In genomic region chr17:35333578-35333977, GRCh38 we compare ENCODE assay signal across 7 cellular contexts. TPM values are rescaled to one million over a fixed set of nuclear protein-coding genes. Genes with fewer than 3 reads are reported as not detected.
DNase-seq lines count a peak whose midpoint lies in the region; FAIRE-seq and TF ChIP-seq lines count a peak whose summit lies in the region.
"Not testable (repeated sequence)": the region's sequence is repeated elsewhere in the genome, so short reads cannot be mapped to it uniquely, and the experiment has no call there.
"Had no signal": no experiment of that assay in that cellular context is flagged by ENCODE, and none has a peak within 500 bp of the region (broad histone marks: within the 10 kb centered on the region; RNA-seq: fewer than 3 reads in every experiment).

No MANE protein-coding gene starts in this region.

- not testable (repeated sequence) for H3K9me2 ChIP-seq in hepatocyte (replicated peaks; ENCODE audit: insufficient read depth)

- not testable (repeated sequence) for H2BK15ac ChIP-seq in H9 (ENCODE audit: low read depth, low read length); H1 (ENCODE audit: low read length)

- H3K4me1 Mint-ChIP-seq in H9, result not testable (repeated sequence)

- H3T11ph ChIP-seq in H9 (ENCODE audit: low read length), result not testable (repeated sequence)

- H3K27ac Mint-ChIP-seq in H9, result not testable (repeated sequence)

- not testable (repeated sequence) for H3K27ac ChIP-seq in BLaER1; H9 (ENCODE audit: insufficient read length, low read depth, low read length); H1 (ENCODE audit: low read depth, low read length); hepatocyte

- H2BK12ac ChIP-seq in H9 (ENCODE audit: insufficient read length, low read depth, low read length); H1 (ENCODE audit: low read depth, low read length): not testable (repeated sequence)

- not testable (repeated sequence) for H3K9me3 ChIP-seq in BLaER1; H9 (ENCODE audit: control insufficient read depth, low read depth, low read length); H1 (ENCODE audit: insufficient read depth in 2 of 2, low read depth in 1 of 2, low read length in 1 of 2); hepatocyte (ENCODE audit: low read depth)

- H3K56ac ChIP-seq in H9 (ENCODE audit: insufficient read length, low read depth, low read length); H1 (replicated peaks; ENCODE audit: insufficient read length, low read depth, low read length): not testable (repeated sequence)

- not testable (repeated sequence) for H3K23me2 ChIP-seq in H9 (ENCODE audit: insufficient read length, low read depth, low read length, poor library complexity, severe bottlenecking); H1 (ENCODE audit: low read depth, low read length)

- not testable (repeated sequence) for TF ChIP-seq RAD21 in H1 (IDR thresholded peaks at IDR 0.05 in 1 of 2, conservative IDR thresholded peaks at IDR 0.05 in 1 of 2; ENCODE audit: low read depth in 2 of 2, low read length in 2 of 2)

- POLR2A ChIA-PET in H1 (lab: Charles Lee; ENCODE audit: partially characterized antibody), result interaction anchor here (0.6 kb wide), 1 partner anchor 34 kb away, joined by 3 read pairs; no protein-coding TSS in a partner anchor

- not testable (repeated sequence) for H3K4ac ChIP-seq in H9 (ENCODE audit: low read depth, low read length); H1 (replicated peaks; ENCODE audit: insufficient read length, low read depth, low read length)

- H3K9me3 Mint-ChIP-seq in H9, result not testable (repeated sequence)

- H3K27me3 Mint-ChIP-seq in H9 (ENCODE audit: low read depth), result not testable (repeated sequence)

- not testable (repeated sequence) for H3K36me3 Mint-ChIP-seq in H9 (ENCODE audit: insufficient read depth in 1 of 3, low read depth in 3 of 3)

- H4K5ac ChIP-seq in H9 (ENCODE audit: insufficient read length, low read depth, low read length); H1 (ENCODE audit: insufficient read length, low read depth, low read length): not testable (repeated sequence)

- TF ChIP-seq CTCF in H9 (conservative IDR thresholded peaks at IDR 0.05); H1 (IDR thresholded peaks at IDR 0.05; ENCODE audit: control extremely low read depth in 1 of 3, insufficient read depth in 1 of 3, low read depth in 1 of 3, low read length in 3 of 3); hepatocyte (IDR thresholded peaks at IDR 0.05; ENCODE audit: poor library complexity): not testable (repeated sequence)

- CTCF ChIA-PET in H1 (lab: Charles Lee; ENCODE audit: partially characterized antibody), result interaction anchor here (0.6 to 1.6 kb wide), 2 partner anchors 20 to 169 kb away, joined by 3 to 4 read pairs; no protein-coding TSS in a partner anchor

- not testable (repeated sequence) for H2BK120ac ChIP-seq in H9 (ENCODE audit: low read depth, low read length, poor library complexity, severe bottlenecking); H1 (replicated peaks; ENCODE audit: low read depth, low read length)

- not testable (repeated sequence) for TF ChIP-seq EP300 in H1 (IDR thresholded peaks at IDR 0.05; ENCODE audit: borderline replicate concordance in 1 of 2, low read depth in 2 of 2, low read length in 2 of 2)

- H3K4me3 ChIP-seq in BLaER1; H1 (ENCODE audit: extremely low read depth in 1 of 4, insufficient read depth in 2 of 4, low read depth in 3 of 4, low read length in 4 of 4); hepatocyte: not testable (repeated sequence)

- not testable (repeated sequence) for H3K18ac ChIP-seq in H9 (ENCODE audit: insufficient read length, low read depth, low read length); H1 (ENCODE audit: extremely low read depth, low read length)

- not testable (repeated sequence) for TF ChIP-seq POLR2A in H1 (IDR thresholded peaks at IDR 0.05; ENCODE audit: control extremely low read depth in 1 of 2, low read depth in 2 of 2, low read length in 2 of 2)

- not testable (repeated sequence) for FAIRE-seq in H1 (lab: Jason Lieb, UNC)

- peak overlapping the region; percentile 43 for H3K4me2 ChIP-seq in BLaER1
- not testable (repeated sequence) for H3K4me2 ChIP-seq in H9 (ENCODE audit: insufficient read depth, insufficient read length, low read length); H1 (ENCODE audit: insufficient read depth in 1 of 2, low read depth in 2 of 2, low read length in 2 of 2); hepatocyte

- not testable (repeated sequence) for H4K91ac ChIP-seq in H9 (ENCODE audit: insufficient read length, low read depth, low read length); H1 (replicated peaks; ENCODE audit: insufficient read length, low read length)

- not testable (repeated sequence) for H3K14ac ChIP-seq in H9 (ENCODE audit: insufficient read depth, low read length); H1 (ENCODE audit: insufficient read length)

- not testable (repeated sequence) for H2BK5ac ChIP-seq in H9 (ENCODE audit: insufficient read length, low read length); H1 (ENCODE audit: low read depth, low read length)

- H3K4me3 Mint-ChIP-seq in H9, result not testable (repeated sequence)

- not testable (repeated sequence) for H3K23ac ChIP-seq in H9 (ENCODE audit: insufficient read length, low read depth, low read length); H1 (ENCODE audit: insufficient read length)

- not testable (repeated sequence) for H3K79me2 ChIP-seq in H9 (ENCODE audit: insufficient read depth, low read length); H1 (ENCODE audit: control insufficient read depth in 1 of 2, insufficient read depth in 2 of 2, low read length in 2 of 2); hepatocyte

- not testable (repeated sequence) for H4K20me1 ChIP-seq in BLaER1; H9 (ENCODE audit: control insufficient read depth, insufficient read depth, insufficient read length); H1 (replicated peaks in 1 of 2; ENCODE audit: control insufficient read depth in 1 of 2, insufficient read depth in 2 of 2, low read length in 2 of 2); hepatocyte (ENCODE audit: insufficient read depth, poor library complexity, severe bottlenecking)

- H3K9ac ChIP-seq in BLaER1; H9 (ENCODE audit: extremely low read depth, insufficient read length, low read length); H1 (replicated peaks in 1 of 4; ENCODE audit: extremely low read depth in 1 of 4, low read depth in 3 of 4, low read length in 3 of 4): not testable (repeated sequence)

- not testable (repeated sequence) for H3K36me3 ChIP-seq in BLaER1; H1 (ENCODE audit: control insufficient read depth in 2 of 4, insufficient read depth in 4 of 4, low read length in 3 of 4); hepatocyte (replicated peaks; ENCODE audit: insufficient read depth, low read depth)

- peaks cover 12% of the 10 kb centered on the region for H3K4me1 ChIP-seq in BLaER1
- not testable (repeated sequence) for H3K4me1 ChIP-seq in H9 (ENCODE audit: insufficient read depth, low read length); H1 (replicated peaks in 1 of 4; ENCODE audit: control insufficient read depth in 3 of 4, insufficient read depth in 4 of 4, low read length in 3 of 4); hepatocyte (ENCODE audit: insufficient read depth)

- H3K79me1 ChIP-seq in H9 (ENCODE audit: insufficient read depth, low read depth, low read length, poor library complexity, severe bottlenecking); H1 (ENCODE audit: low read depth, low read length): not testable (repeated sequence)

- H2BK20ac ChIP-seq in H9 (ENCODE audit: low read depth, low read length, poor library complexity, severe bottlenecking); H1 (ENCODE audit: low read length): not testable (repeated sequence)

- not testable (repeated sequence) for H2AK5ac ChIP-seq in H9 (ENCODE audit: insufficient read length, low read length); H1 (ENCODE audit: low read depth, low read length)

- not testable (repeated sequence) for H4K8ac ChIP-seq in H9 (replicated peaks; ENCODE audit: insufficient read length, low read depth, low read length); H1 (ENCODE audit: extremely low read depth, insufficient read depth, low read length)

- DNase-seq in ELF-1 (ENCODE audit: low read depth, low spot score) (peak; percentile 26), H9 (peak; percentile 34), hepatocyte (ENCODE audit: low spot score) (peak; percentile 29)
- not testable (repeated sequence) for DNase-seq in H1 (ENCODE audit: low read depth in 1 of 2, low spot score in 2 of 2)

- not testable (repeated sequence) for H2AFZ ChIP-seq in H9 (ENCODE audit: low read length); H1 (ENCODE audit: low read length); hepatocyte

- no CpG with 5 or more reads among the region's 5 CpGs for WGBS in H9 (ENCODE audit: extremely low coverage, insufficient read length, low lambda C conversion rate)
- 60% methylated on average over 5 of the region's 5 CpGs; no CpG with 5 or more reads in 1 of the 2 experiments for WGBS in H1 (ENCODE audit: extremely low coverage in 1 of 2, insufficient coverage in 1 of 2, insufficient read length in 1 of 2, insufficient replicate concordance in 2 of 2, low coverage in 1 of 2, low lambda C conversion rate in 2 of 2, missing lambda C conversion rate in 1 of 2), 2 experiments
- 72% methylated on average over 5 of the region's 5 CpGs for WGBS in hepatocyte (ENCODE audit: low lambda C conversion rate, missing lambda C conversion rate)

- H3K27me3 ChIP-seq in BLaER1; H9 (ENCODE audit: insufficient read depth, low read length); H1 (replicated peaks in 1 of 4; ENCODE audit: control insufficient read depth in 3 of 4, extremely low read depth in 1 of 4, insufficient read depth in 3 of 4, low read length in 3 of 4); hepatocyte: not testable (repeated sequence)

RNA-seq across cellular contexts. Expression of gene SLFN11, which starts 39.8 kb away (rescaled TPM):
- total RNA-seq in H9 (2021) (0.55 and 0.90 TPM in 2 replicates), hepatocyte (6.3 and 8.3 TPM in 2 replicates)
- total RNA-seq in H1 (2021; fragmentation: NEBNext Ultra II Directional; extraction: Animal tissue kit (Norgen Biotek cat#: 25700)), result 0.27 and 0.28 TPM in 2 replicates
- polyA plus RNA-seq in H1 (2011; rRNA removed) (0.09 and 0.11 TPM in 2 replicates), hepatocyte (1.4 and 2.5 TPM in 2 replicates)
- 0.12 TPM for polyA plus RNA-seq in H1 (2011; cell fraction: cytosol; rRNA removed)
- 0.04 TPM for polyA plus RNA-seq in H1 (2011; cell fraction: nucleus; rRNA removed)
- polyA plus RNA-seq in H1 (2012, experiment 1 of 2), result 0.19 to 0.31 TPM (median 0.22 TPM) in 4 replicates
- polyA plus RNA-seq in H1 (2012, experiment 2 of 2), result 0.03 TPM
- polyA plus RNA-seq in H1 (2013, experiment 1 of 2), result 0.10 TPM
- polyA plus RNA-seq in H1 (2013, experiment 2 of 2), result 0.07 TPM
- 0.09 and 0.34 TPM in 2 replicates for polyA minus RNA-seq in H1 (2011; rRNA and poly(A)+ RNA removed)
- polyA minus RNA-seq in H1 (2011; cell fraction: cytosol; rRNA and poly(A)+ RNA removed), result not detected
- not detected for polyA minus RNA-seq in H1 (2011; cell fraction: nucleus; rRNA and poly(A)+ RNA removed)
- total RNA-seq: Caco-2, G401 had no signal
